In genomic region chr14:71985538-71986234, GRCh38 we compare ENCODE assay signal across 1 cellular context.
TF ChIP-seq lines count a peak whose summit lies in the region.

No MANE protein-coding gene starts in this region.

TF ChIP-seq in IMR-90, 13 proteins besides CTCF, POLR2A, EP300 and RAD21:
- TF ChIP-seq, protein P1, sequence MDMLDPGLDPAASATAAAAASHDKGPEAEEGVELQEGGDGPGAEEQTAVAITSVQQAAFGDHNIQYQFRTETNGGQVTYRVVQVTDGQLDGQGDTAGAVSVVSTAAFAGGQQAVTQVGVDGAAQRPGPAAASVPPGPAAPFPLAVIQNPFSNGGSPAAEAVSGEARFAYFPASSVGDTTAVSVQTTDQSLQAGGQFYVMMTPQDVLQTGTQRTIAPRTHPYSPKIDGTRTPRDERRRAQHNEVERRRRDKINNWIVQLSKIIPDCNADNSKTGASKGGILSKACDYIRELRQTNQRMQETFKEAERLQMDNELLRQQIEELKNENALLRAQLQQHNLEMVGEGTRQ (IDR thresholded peaks at IDR 0.05; ENCODE audit: low read depth, low read length): no peak
- TF ChIP-seq MAFK (IDR thresholded peaks at IDR 0.05; ENCODE audit: low read depth, low read length) (no peak), RFX5 (IDR thresholded peaks at IDR 0.05; ENCODE audit: low read depth, low read length) (no peak), NFE2L2 (IDR thresholded peaks at IDR 0.05; ENCODE audit: low read depth, low read length) (no peak), MXI1 (IDR thresholded peaks at IDR 0.05; ENCODE audit: borderline replicate concordance, low read depth, low read length) (no peak), BHLHE40 (IDR thresholded peaks at IDR 0.05; ENCODE audit: low read depth, low read length) (no peak), SMC3 (IDR thresholded peaks at IDR 0.05; ENCODE audit: low read depth, low read length) (no peak), FOS (IDR thresholded peaks at IDR 0.05; ENCODE audit: low read depth, low read length) (no peak), CHD1 (IDR thresholded peaks at IDR 0.05; ENCODE audit: low read depth, low read length) (no peak)
- TF ChIP-seq, protein P2, sequence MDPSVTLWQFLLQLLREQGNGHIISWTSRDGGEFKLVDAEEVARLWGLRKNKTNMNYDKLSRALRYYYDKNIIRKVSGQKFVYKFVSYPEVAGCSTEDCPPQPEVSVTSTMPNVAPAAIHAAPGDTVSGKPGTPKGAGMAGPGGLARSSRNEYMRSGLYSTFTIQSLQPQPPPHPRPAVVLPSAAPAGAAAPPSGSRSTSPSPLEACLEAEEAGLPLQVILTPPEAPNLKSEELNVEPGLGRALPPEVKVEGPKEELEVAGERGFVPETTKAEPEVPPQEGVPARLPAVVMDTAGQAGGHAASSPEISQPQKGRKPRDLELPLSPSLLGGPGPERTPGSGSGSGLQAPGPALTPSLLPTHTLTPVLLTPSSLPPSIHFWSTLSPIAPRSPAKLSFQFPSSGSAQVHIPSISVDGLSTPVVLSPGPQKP (IDR thresholded peaks at IDR 0.05; ENCODE audit: borderline replicate concordance, low read depth, low read length): no peak
